Comparison of ENCODE assay signal across 8 cellular contexts in genomic region chr1:160291248-160292220, GRCh38. TPM values are rescaled to one million over a fixed set of nuclear protein-coding genes. Genes with fewer than 3 reads are reported as not detected.
DNase-seq lines count a peak whose midpoint lies in the region; ATAC-seq and TF ChIP-seq lines count a peak whose summit lies in the region.

No MANE protein-coding gene starts in this region.

- intact Hi-C loops in upper lobe of right lung (cut with DNase I) = loop anchor here (5.0 kb wide), 1 partner anchor 189 kb away; no protein-coding TSS in a partner anchor

- peaks cover 84% of the 10 kb centered on the region for H3K36me3 ChIP-seq in upper lobe of right lung

- no peaks in the 10 kb centered on the region for H3K4me1 ChIP-seq in upper lobe of right lung

- peaks cover 5% of the 10 kb centered on the region for H3K27me3 Mint-ChIP-seq in glutamatergic neuron (ENCODE audit: unreplicated experiment)

- peaks cover 12% of the 10 kb centered on the region for H3K4me1 Mint-ChIP-seq in glutamatergic neuron (ENCODE audit: low read depth, unreplicated experiment)

- no peaks in the 10 kb centered on the region for H3K9me3 ChIP-seq in upper lobe of right lung

- TF ChIP-seq CTCF in glutamatergic neuron (IDR thresholded peaks at IDR 0.05; ENCODE audit: partially characterized antibody, unreplicated experiment) (peak; percentile 77), upper lobe of right lung (IDR thresholded peaks at IDR 0.05) (peak; percentile 77)

- H3K27ac Mint-ChIP-seq in activated naive CD4-positive, alpha-beta T cell treated with anti-CD3 and anti-CD28 coated beads, Interleukin-2, amount 50 U/mL, for 72 hours = peak overlapping the region in 1 of 2 donors; percentile 34
- H3K27ac Mint-ChIP-seq in glutamatergic neuron (ENCODE audit: unreplicated experiment) = peak overlapping the region; percentile 86

- no peaks in the 10 kb centered on the region for H3K27me3 ChIP-seq in upper lobe of right lung

- no peak overlapping the region for H3K4me3 Mint-ChIP-seq in glutamatergic neuron (ENCODE audit: unreplicated experiment)

- no peak overlapping the region for H3K4me3 ChIP-seq in upper lobe of right lung

- peak; percentile 82 for ATAC-seq in GM21529 (IDR thresholded peaks at IDR 0.05; ENCODE audit: unreplicated experiment)
- peak; percentile 92 for ATAC-seq in SK-N-SH treated with all-trans-retinoic acid at 6 μM for 48 hours
- ATAC-seq in activated naive CD4-positive, alpha-beta T cell treated with anti-CD3 and anti-CD28 coated beads, Interleukin-2, amount 50 U/mL, for 72 hours = peak; percentile 89 to 96
- peak; percentile 95 for ATAC-seq in upper lobe of right lung

- no peaks in the 10 kb centered on the region for H3K9me3 Mint-ChIP-seq in activated naive CD4-positive, alpha-beta T cell treated with anti-CD3 and anti-CD28 coated beads, Interleukin-2, amount 50 U/mL, for 72 hours
- H3K9me3 Mint-ChIP-seq in glutamatergic neuron (ENCODE audit: unreplicated experiment) = peaks cover 2% of the 10 kb centered on the region

- DNase-seq in COLO668 (lab: John Stamatoyannopoulos, UW; ENCODE audit: unreplicated experiment) (peak; percentile 53), NCI-H1092 (lab: John Stamatoyannopoulos, UW) (peak; percentile 44), glutamatergic neuron (peak; percentile 44), pons (ENCODE audit: low spot score) (peak; percentile 79), upper lobe of right lung (peak; percentile 69)
- peak in 1 of 2 donors; percentile 59 for DNase-seq in activated naive CD4-positive, alpha-beta T cell treated with anti-CD3 and anti-CD28 coated beads, Interleukin-2, amount 50 U/mL, for 72 hours (ENCODE audit: low spot score in 2 of 2)

- peaks cover 0 to 4% of the 10 kb centered on the region in 2 donors for H3K36me3 Mint-ChIP-seq in activated naive CD4-positive, alpha-beta T cell treated with anti-CD3 and anti-CD28 coated beads, Interleukin-2, amount 50 U/mL, for 72 hours
- no peaks in the 10 kb centered on the region for H3K36me3 Mint-ChIP-seq in glutamatergic neuron (ENCODE audit: unreplicated experiment)

- H3K27ac ChIP-seq in upper lobe of right lung = no peak overlapping the region

TF ChIP-seq in SK-N-SH treated with all-trans-retinoic acid at 6 μM for 48 hours, 23 proteins besides CTCF, POLR2A, EP300 and RAD21:
- no peak for TF ChIP-seq ZNF565 (CRISPR knock-in tag; conservative IDR thresholded peaks at IDR 0.05; ENCODE audit: low read depth)
- TF ChIP-seq, protein P1, sequence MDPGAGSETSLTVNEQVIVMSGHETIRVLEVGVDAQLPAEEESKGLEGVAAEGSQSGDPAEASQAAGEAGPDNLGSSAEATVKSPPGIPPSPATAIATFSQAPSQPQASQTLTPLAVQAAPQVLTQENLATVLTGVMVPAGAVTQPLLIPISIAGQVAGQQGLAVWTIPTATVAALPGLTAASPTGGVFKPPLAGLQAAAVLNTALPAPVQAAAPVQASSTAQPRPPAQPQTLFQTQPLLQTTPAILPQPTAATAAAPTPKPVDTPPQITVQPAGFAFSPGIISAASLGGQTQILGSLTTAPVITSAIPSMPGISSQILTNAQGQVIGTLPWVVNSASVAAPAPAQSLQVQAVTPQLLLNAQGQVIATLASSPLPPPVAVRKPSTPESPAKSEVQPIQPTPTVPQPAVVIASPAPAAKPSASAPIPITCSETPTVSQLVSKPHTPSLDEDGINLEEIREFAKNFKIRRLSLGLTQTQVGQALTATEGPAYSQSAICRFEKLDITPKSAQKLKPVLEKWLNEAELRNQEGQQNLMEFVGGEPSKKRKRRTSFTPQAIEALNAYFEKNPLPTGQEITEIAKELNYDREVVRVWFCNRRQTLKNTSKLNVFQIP (CRISPR knock-in tag; IDR thresholded peaks at IDR 0.05; ENCODE audit: borderline replicate concordance, low read depth) = no peak
- no peak for TF ChIP-seq TOX (CRISPR knock-in tag; IDR thresholded peaks at IDR 0.05; ENCODE audit: borderline replicate concordance)
- no peak for TF ChIP-seq SNAI2 (CRISPR knock-in tag; IDR thresholded peaks at IDR 0.05)
- no peak for TF ChIP-seq ZFP3 (CRISPR knock-in tag; IDR thresholded peaks at IDR 0.05)
- TF ChIP-seq ZNF70 (CRISPR knock-in tag; IDR thresholded peaks at IDR 0.05) = no peak

RNA-seq across cellular contexts. Expression of gene PEX19, which starts 6.6 kb away (rescaled TPM):
- 10 to 100 TPM; 44.8 to 74.9 TPM for total RNA-seq in activated naive CD4-positive, alpha-beta T cell treated with anti-CD3 and anti-CD28 coated beads, Interleukin-2, amount 50 U/mL, for 72 hours
- total RNA-seq in glutamatergic neuron (ENCODE audit: unreplicated experiment) = 48.8 TPM
- 64.2 TPM for total RNA-seq in upper lobe of right lung

RNA-seq across cellular contexts. Expression of gene DCAF8, which starts 29.2 kb away (rescaled TPM):
- 100 to 1,000 TPM; 124 to 170 TPM for total RNA-seq in activated naive CD4-positive, alpha-beta T cell treated with anti-CD3 and anti-CD28 coated beads, Interleukin-2, amount 50 U/mL, for 72 hours
- total RNA-seq in glutamatergic neuron (ENCODE audit: unreplicated experiment) = 146 TPM
- total RNA-seq in upper lobe of right lung = 130 TPM

RNA-seq across cellular contexts. Expression of gene COPA, which starts 51.5 kb away (rescaled TPM):
- 100 to 1,000 TPM; 120 to 146 TPM for total RNA-seq in activated naive CD4-positive, alpha-beta T cell treated with anti-CD3 and anti-CD28 coated beads, Interleukin-2, amount 50 U/mL, for 72 hours
- total RNA-seq in glutamatergic neuron (ENCODE audit: unreplicated experiment) = 263 TPM
- 142 TPM for total RNA-seq in upper lobe of right lung

RNA-seq across cellular contexts. Expression of gene NCSTN, which starts 51.6 kb away (rescaled TPM):
- total RNA-seq in activated naive CD4-positive, alpha-beta T cell treated with anti-CD3 and anti-CD28 coated beads, Interleukin-2, amount 50 U/mL, for 72 hours = 10 to 100 TPM; 43.5 to 53.0 TPM
- total RNA-seq in glutamatergic neuron (ENCODE audit: unreplicated experiment) (121 TPM), upper lobe of right lung (91.9 TPM)
